In the genomic region with DNA sequence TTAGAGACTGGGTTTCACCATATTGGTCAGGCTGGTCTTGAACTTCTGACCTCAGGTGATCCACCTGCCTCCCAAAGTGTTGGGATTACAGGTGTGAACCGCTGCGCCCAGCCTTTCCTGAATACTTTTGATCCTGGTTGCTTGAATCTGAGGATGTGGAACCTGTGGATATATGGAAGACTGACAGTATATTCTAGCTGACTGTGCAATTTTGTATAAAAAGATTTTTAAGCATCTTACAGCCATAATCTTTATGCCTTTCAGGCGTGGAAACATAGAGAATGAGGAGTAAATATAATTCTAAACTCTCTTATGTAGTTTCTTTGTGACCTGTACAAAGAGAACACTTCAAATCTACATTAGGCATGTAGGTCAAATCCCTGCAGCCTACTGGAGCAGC, we compare ENCODE assay signal across 14 cellular contexts. TPM values are rescaled to one million over a fixed set of nuclear protein-coding genes. Genes with fewer than 3 reads are reported as not detected.
DNase-seq lines count a peak whose midpoint lies in the region; ATAC-seq and TF ChIP-seq lines count a peak whose summit lies in the region.
"Had no signal": no experiment of that assay in that cellular context is flagged by ENCODE, and none has a peak within 500 bp of the region (broad histone marks: within the 10 kb centered on the region; RNA-seq: fewer than 3 reads in every experiment).

No MANE protein-coding gene starts in this region.

- H4K20me1 ChIP-seq in hepatocyte (ENCODE audit: insufficient read depth, poor library complexity, severe bottlenecking) = peaks cover 78% of the 10 kb centered on the region

- no peak overlapping the region for H3K4me2 ChIP-seq in hepatocyte

- H3K36me3 ChIP-seq in hepatocyte (replicated peaks; ENCODE audit: insufficient read depth, low read depth) = no peaks in the 10 kb centered on the region

- peak overlapping the region; percentile 99 for H3K27ac Mint-ChIP-seq in activated CD4-positive, alpha-beta T cell treated with anti-CD3 and anti-CD28 coated beads, Interleukin-2, amount 10 ng/mL, durations not matched to agents 24 days and 14 days
- H3K27ac Mint-ChIP-seq in activated CD4-positive, alpha-beta memory T cell treated with anti-CD3 and anti-CD28 coated beads for 36 hours = peak overlapping the region; percentile 99

- no peaks in the 10 kb centered on the region for H3K9me3 ChIP-seq in hepatocyte (ENCODE audit: low read depth)

- no peaks in the 10 kb centered on the region for H3K27me3 Mint-ChIP-seq in activated CD4-positive, alpha-beta T cell treated with anti-CD3 and anti-CD28 coated beads, Interleukin-2, amount 10 ng/mL, durations not matched to agents 24 days and 14 days
- no peaks in the 10 kb centered on the region for H3K27me3 Mint-ChIP-seq in activated CD4-positive, alpha-beta memory T cell treated with anti-CD3 and anti-CD28 coated beads for 36 hours

- CTCF ChIA-PET in activated CD4-positive, alpha-beta memory T cell treated with anti-CD3 and anti-CD28 coated beads for 36 hours (lab: Charles Lee) = interaction anchor here (1.3 to 36.2 kb wide), 3 partner anchors 10 to 36 kb away, joined by 4 to 1168 read pairs (median 15); no protein-coding TSS in a partner anchor

- H3K27ac ChIP-seq in hepatocyte (peak overlapping the region; percentile 42), temporal lobe (ENCODE audit: low read depth, low read length) (peak overlapping the region; percentile 27)

- POLR2A ChIA-PET in activated CD4-positive, alpha-beta memory T cell treated with anti-CD3 and anti-CD28 coated beads for 36 hours (lab: Charles Lee) = interaction anchor here (1.2 to 3.7 kb wide), 4 partner anchors 11 to 18 kb away, joined by 6 to 21 read pairs (median 10); no protein-coding TSS in a partner anchor

- H3K4me3 Mint-ChIP-seq in activated CD4-positive, alpha-beta T cell treated with anti-CD3 and anti-CD28 coated beads, Interleukin-2, amount 10 ng/mL, durations not matched to agents 24 days and 14 days = peak overlapping the region; percentile 10
- no peak overlapping the region for H3K4me3 Mint-ChIP-seq in activated CD4-positive, alpha-beta memory T cell treated with anti-CD3 and anti-CD28 coated beads for 36 hours

- TF ChIP-seq CTCF in hepatocyte (IDR thresholded peaks at IDR 0.05; ENCODE audit: poor library complexity) = no peak

- peaks cover 89% of the 10 kb centered on the region for H3K4me1 Mint-ChIP-seq in activated CD4-positive, alpha-beta T cell treated with anti-CD3 and anti-CD28 coated beads, Interleukin-2, amount 10 ng/mL, durations not matched to agents 24 days and 14 days
- peaks cover 95% of the 10 kb centered on the region for H3K4me1 Mint-ChIP-seq in activated CD4-positive, alpha-beta memory T cell treated with anti-CD3 and anti-CD28 coated beads for 36 hours (ENCODE audit: low read depth)

- H3K9me3 Mint-ChIP-seq in activated CD4-positive, alpha-beta T cell treated with anti-CD3 and anti-CD28 coated beads, Interleukin-2, amount 10 ng/mL, durations not matched to agents 24 days and 14 days = no peaks in the 10 kb centered on the region
- no peaks in the 10 kb centered on the region for H3K9me3 Mint-ChIP-seq in activated CD4-positive, alpha-beta memory T cell treated with anti-CD3 and anti-CD28 coated beads for 36 hours

- WGBS in hepatocyte (ENCODE audit: low lambda C conversion rate, missing lambda C conversion rate) = 98% methylated on average over 3 of the region's 3 CpGs

- H3K4me1 ChIP-seq in hepatocyte (ENCODE audit: insufficient read depth) = peaks cover 60% of the 10 kb centered on the region

- intact Hi-C loops in activated CD4-positive, alpha-beta T cell treated with anti-CD3 and anti-CD28 coated beads, Interleukin-2, amount 10 ng/mL, durations not matched to agents 24 days and 14 days (cut with micrococcal nuclease) = loop anchor here (5.0 kb wide), 1 partner anchor 268 kb away; no protein-coding TSS in a partner anchor
- intact Hi-C loops in activated CD4-positive, alpha-beta memory T cell treated with anti-CD3 and anti-CD28 coated beads for 36 hours (cut with micrococcal nuclease) = loop anchor here (5.0 kb wide), 1 partner anchor 268 kb away; no protein-coding TSS in a partner anchor

- no peaks in the 10 kb centered on the region for H3K27me3 ChIP-seq in hepatocyte

- peaks cover 44% of the 10 kb centered on the region for H3K36me3 Mint-ChIP-seq in activated CD4-positive, alpha-beta T cell treated with anti-CD3 and anti-CD28 coated beads, Interleukin-2, amount 10 ng/mL, durations not matched to agents 24 days and 14 days (ENCODE audit: low read depth)
- peaks cover 18% of the 10 kb centered on the region for H3K36me3 Mint-ChIP-seq in activated CD4-positive, alpha-beta memory T cell treated with anti-CD3 and anti-CD28 coated beads for 36 hours

- H3K9me2 ChIP-seq in hepatocyte (replicated peaks; ENCODE audit: insufficient read depth) = no peaks in the 10 kb centered on the region

- no peak overlapping the region for H2AFZ ChIP-seq in hepatocyte

- no peak for DNase-seq in activated CD4-positive, alpha-beta T cell treated with anti-CD3 and anti-CD28 coated beads, Interleukin-2, amount 10 ng/mL, durations not matched to agents 24 days and 14 days
- DNase-seq in activated CD4-positive, alpha-beta T cell treated with anti-CD3 and anti-CD28 coated beads, Interleukin-2, amount 50 U/mL, for 1 hour = no peak
- DNase-seq in activated CD4-positive, alpha-beta memory T cell treated with anti-CD3 and anti-CD28 coated beads for 36 hours = no peak
- no peak for DNase-seq in hepatocyte (ENCODE audit: low spot score)
- no peak for DNase-seq in stimulated activated CD4-positive, alpha-beta T cell treated with anti-CD3 and anti-CD28 coated beads, Interleukin-1b, Interleukin-23, amount 100 ng/mL, for 48 hours
- DNase-seq: kidney glomerular epithelial cell, NCI-H1417, NCI-H446, right cardiac atrium, substantia nigra, T-helper 9 cell had no signal

- ATAC-seq in HG03378 (IDR thresholded peaks at IDR 0.05; ENCODE audit: unreplicated experiment) (no peak), GM19463 (IDR thresholded peaks at IDR 0.05; ENCODE audit: unreplicated experiment) (no peak)
- ATAC-seq: right cardiac atrium had no signal

- H3K4me3 ChIP-seq in hepatocyte = no peak overlapping the region

- peaks cover 100% of the 10 kb centered on the region for H3K79me2 ChIP-seq in hepatocyte

RNA-seq across cellular contexts. Expression of a gene that starts 16.2 kb away (rescaled TPM):
- total RNA-seq in activated CD4-positive, alpha-beta T cell treated with anti-CD3 and anti-CD28 coated beads, Interleukin-2, amount 10 ng/mL, durations not matched to agents 24 days and 14 days = 57.8 and 61.7 TPM in 2 replicates
- total RNA-seq in activated CD4-positive, alpha-beta memory T cell treated with anti-CD3 and anti-CD28 coated beads for 36 hours = 10 to 100 TPM; 48.9 to 51.8 TPM
- 55.1 and 65.9 TPM in 2 replicates for total RNA-seq in hepatocyte
- polyA plus RNA-seq in hepatocyte = 90.4 and 104 TPM in 2 replicates
- total RNA-seq in temporal lobe = 27.8 TPM
